In genomic region chr14:106845286-106846087, GRCh38 we compare ENCODE assay signal across 8 cellular contexts.
DNase-seq lines count a peak whose midpoint lies in the region; ATAC-seq and TF ChIP-seq lines count a peak whose summit lies in the region.

No MANE protein-coding gene starts in this region.

- H3K27me3 ChIP-seq in heart left ventricle (peaks cover 0 to 15% (median 0%) of the 10 kb centered on the region in 9 donors), right cardiac atrium (ENCODE audit: control insufficient read depth, insufficient read depth) (no peaks in the 10 kb centered on the region)

- no peak for TF ChIP-seq POLR2A in heart left ventricle (IDR thresholded peaks at IDR 0.05)

- TF ChIP-seq CTCF in heart left ventricle (IDR thresholded peaks at IDR 0.05), result no peak

- intact Hi-C loops in heart left ventricle (cut with DNase I) (no loop called here), right cardiac atrium (cut with DNase I) (no loop called here)

- DNase-seq in heart left ventricle (no peak), right cardiac atrium (no peak), HPDE6-E6E7 (ENCODE audit: extremely low spot score) (peak; percentile 69), UCSD-AML1 (lab: John Stamatoyannopoulos, UW; ENCODE audit: unreplicated experiment) (peak; percentile 63), epithelial cell of prostate (ENCODE audit: low read depth, low spot score) (peak; percentile 66), AG08396 (ENCODE audit: low spot score) (no peak), GM19238 (ENCODE audit: insufficient read length, low spot score) (no peak)
- DNase-seq in stimulated activated CD4-positive, alpha-beta T cell treated with anti-CD3 and anti-CD28 coated beads, Interleukin-15, amount 100 ng/mL, for 24 hours, result peak; percentile 65

- H3K4me1 ChIP-seq in heart left ventricle, result peaks cover 0 to 20% (median 0%) of the 10 kb centered on the region in 12 donors
- no peaks in the 10 kb centered on the region for H3K4me1 ChIP-seq in right cardiac atrium (ENCODE audit: control insufficient read depth, insufficient read depth, low read length)

- H3K9me3 ChIP-seq in heart left ventricle (no peaks in the 10 kb centered on the region), right cardiac atrium (ENCODE audit: control insufficient read depth, low read length) (no peaks in the 10 kb centered on the region)

- H3K4me3 ChIP-seq in heart left ventricle (peak overlapping the region in 11 of 12 donors; percentile 10 to 71 (median 53)), right cardiac atrium (ENCODE audit: low read length) (no peak overlapping the region)

- no peaks in the 10 kb centered on the region for H3K36me3 ChIP-seq in heart left ventricle

- ATAC-seq in heart left ventricle (peak in 3 of 4 donors; percentile 11 to 25 (median 18)), right cardiac atrium (no peak)

- WGBS in heart left ventricle, 4 donors, result 49 to 63% (median 60%) methylated on average over 17 of the region's 17 CpGs
- 54% methylated on average over 17 of the region's 17 CpGs for WGBS in right cardiac atrium

- H3K27ac ChIP-seq in heart left ventricle (peak overlapping the region; percentile 57 to 94 (median 78)), right cardiac atrium (ENCODE audit: low read length) (no peak overlapping the region), epithelial cell of prostate (peak overlapping the region; percentile 66)

Comparison
In these comparisons a context has a peak if more than half of its experiments do, and no peak if none do; other contexts are left out.
1. ATAC-seq: peak in heart left ventricle (3 of 4); none in right cardiac atrium (0 of 2).
2. DNase-seq: peak in HPDE6-E6E7 (single experiment), UCSD-AML1 (single experiment), epithelial cell of prostate (single experiment) and stimulated activated CD4-positive, alpha-beta T cell treated with anti-CD3 and anti-CD28 coated beads, Interleukin-15, amount 100 ng/mL, for 24 hours (single experiment); none in heart left ventricle (0 of 5), right cardiac atrium (0 of 3), AG08396 (single experiment) and GM19238 (single experiment).